In genomic region chr2:42928692-42929576, GRCh38 we compare ENCODE assay signal across 1 cellular context.
TF ChIP-seq lines count a peak whose summit lies in the region.

No MANE protein-coding gene starts in this region.

TF ChIP-seq in HepG2, 621 proteins besides CTCF, POLR2A, EP300 and RAD21 (continued from another document and continues in another):
- TF ChIP-seq PRDM15 (CRISPR knock-in tag; IDR thresholded peaks at IDR 0.05) (peak; percentile 59), MXD4 (CRISPR knock-in tag; IDR thresholded peaks at IDR 0.05) (peak; percentile 87), SOX5 (CRISPR knock-in tag; IDR thresholded peaks at IDR 0.05; ENCODE audit: borderline replicate concordance) (peak; percentile 54; the same call in 1 of the 2 replicates), ZNF7 (CRISPR knock-in tag; IDR thresholded peaks at IDR 0.05) (no peak), NR2F1 (CRISPR knock-in tag; IDR thresholded peaks at IDR 0.05) (peak; percentile 47 to 84), DMTF1 (CRISPR knock-in tag; IDR thresholded peaks at IDR 0.05) (0 out of 2 replicates have a peak, but pooled peaks have one; percentile 53), ZFP36L1 (CRISPR knock-in tag; IDR thresholded peaks at IDR 0.05) (peak; percentile 48; the same call in 1 of the 2 replicates), RORA (CRISPR knock-in tag; IDR thresholded peaks at IDR 0.05) (no peak), PHF21A (CRISPR knock-in tag; IDR thresholded peaks at IDR 0.05) (no peak; the same call in none of the 2 replicates), SKIL (CRISPR knock-in tag; IDR thresholded peaks at IDR 0.05; ENCODE audit: borderline replicate concordance) (peak; percentile 92), ZNF614 (CRISPR knock-in tag; IDR thresholded peaks at IDR 0.05; ENCODE audit: borderline replicate concordance) (peak; percentile 49; the same call in 1 of the 2 replicates), RFXAP (CRISPR knock-in tag; IDR thresholded peaks at IDR 0.05; ENCODE audit: borderline replicate concordance) (peak; percentile 78; the same call in 1 of the 2 replicates), ZNF512B (CRISPR knock-in tag; IDR thresholded peaks at IDR 0.05; ENCODE audit: borderline replicate concordance) (peak; percentile 97), GMEB1 (CRISPR knock-in tag; IDR thresholded peaks at IDR 0.05; ENCODE audit: borderline replicate concordance) (peak; percentile 58), ZNF644 (CRISPR knock-in tag; IDR thresholded peaks at IDR 0.05; ENCODE audit: low read depth) (peak; percentile 51; the same call in 1 of the 2 replicates), HIC2 (CRISPR knock-in tag; IDR thresholded peaks at IDR 0.05; ENCODE audit: low read depth) (peak; percentile 8; the same call in 1 of the 2 replicates), ZBTB44 (CRISPR knock-in tag; IDR thresholded peaks at IDR 0.05) (0 out of 2 replicates have a peak, but pooled peaks have one; percentile 20), ATAD3A (CRISPR knock-in tag; IDR thresholded peaks at IDR 0.05) (peak; percentile 74; the same call in 1 of the 2 replicates), KDM5B (CRISPR knock-in tag; IDR thresholded peaks at IDR 0.05; ENCODE audit: borderline replicate concordance) (peak; percentile 93), RARA (CRISPR knock-in tag; IDR thresholded peaks at IDR 0.05) (peak; percentile 97), ZNF574 (CRISPR knock-in tag; IDR thresholded peaks at IDR 0.05) (peak; percentile 46), ZNF704 (CRISPR knock-in tag; IDR thresholded peaks at IDR 0.05; ENCODE audit: borderline replicate concordance) (no peak), EHMT2 (IDR thresholded peaks at IDR 0.05; ENCODE audit: borderline replicate concordance, low read depth, low read length) (peak; percentile 73; the same call in 1 of the 2 replicates), SOX13 (IDR thresholded peaks at IDR 0.05) (no peak; the same call in 1 of the 2 replicates), SOX13 (CRISPR knock-in tag; conservative IDR thresholded peaks at IDR 0.05 in 1 of 2, IDR thresholded peaks at IDR 0.05 in 1 of 2) (peak; percentile 42 to 72; a peak in 2 of 4 replicates), ZFP90 (CRISPR knock-in tag; IDR thresholded peaks at IDR 0.05; ENCODE audit: borderline replicate concordance) (peak; percentile 93), SRSF4 (IDR thresholded peaks at IDR 0.05; ENCODE audit: low read depth, low read length, poor library complexity, severe bottlenecking) (no peak), THAP8 (CRISPR knock-in tag; IDR thresholded peaks at IDR 0.05; ENCODE audit: borderline replicate concordance) (0 out of 2 replicates have a peak, but pooled peaks have one; percentile 39)
